Comparison of ENCODE assay signal across 20 cellular contexts in the genomic region with DNA sequence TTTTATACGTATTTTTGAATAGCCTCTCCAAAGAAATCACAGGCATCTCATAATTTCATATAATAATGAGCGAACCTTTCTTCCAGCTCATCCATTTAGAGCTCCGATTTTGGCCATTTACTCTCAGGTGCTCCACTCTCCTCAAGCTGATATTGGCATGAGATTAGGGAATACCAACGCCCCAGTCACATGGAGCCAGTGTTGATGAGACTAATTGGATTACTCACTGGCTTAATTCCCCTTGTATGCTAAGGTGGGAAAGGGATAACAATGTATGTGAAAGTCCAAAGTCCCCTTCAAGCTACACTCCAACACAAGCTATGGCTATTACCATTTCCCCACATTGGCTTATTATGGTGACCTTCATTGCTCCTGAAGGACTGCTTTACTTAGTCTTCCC.
"Had no signal": no experiment of that assay in that cellular context is flagged by ENCODE, and none has a peak within 500 bp of the region (broad histone marks: within the 10 kb centered on the region; RNA-seq: fewer than 3 reads in every experiment).

No MANE protein-coding gene starts in this region.

- H3K9me3 Mint-ChIP-seq: nephron had no signal

- H3K27ac Mint-ChIP-seq: naive B cell had no signal

- H3K4me1 Mint-ChIP-seq: naive B cell had no signal

- H3K27me3 ChIP-seq: colonic mucosa, neutrophil, right atrium auricular region, sigmoid colon, stomach, transverse colon had no signal

- H3K27me3 Mint-ChIP-seq: naive B cell had no signal

- DNase-seq: colonic mucosa; effector CD4-positive, alpha-beta T cell; foreskin melanocyte; head of caudate nucleus; hippocampal formation; left colon; left ventricle myocardium superior; mesenchymal stem cell; naive B cell; sigmoid colon; stimulated activated naive CD4-positive, alpha-beta T cell; stomach; substantia nigra; transverse colon had no signal

- H3K4me3 Mint-ChIP-seq: naive B cell, nephron had no signal

- H3K36me3 Mint-ChIP-seq: naive B cell had no signal

- H3K4me3 ChIP-seq: colonic mucosa, lung, right atrium auricular region, sigmoid colon, skin epidermis, stomach, thoracic aorta, transverse colon had no signal

- H3K27ac ChIP-seq: colonic mucosa, neutrophil, right atrium auricular region, sigmoid colon, skin epidermis, stomach, thoracic aorta, transverse colon had no signal

- H3K36me3 ChIP-seq: colonic mucosa, neutrophil, right atrium auricular region, sigmoid colon, stomach, thoracic aorta, transverse colon had no signal

- H3K4me1 ChIP-seq: colonic mucosa, right atrium auricular region, sigmoid colon, transverse colon had no signal

- H3K9me3 ChIP-seq: colonic mucosa, neutrophil, right atrium auricular region, sigmoid colon, stomach, thoracic aorta, transverse colon had no signal
